In the genomic region with DNA sequence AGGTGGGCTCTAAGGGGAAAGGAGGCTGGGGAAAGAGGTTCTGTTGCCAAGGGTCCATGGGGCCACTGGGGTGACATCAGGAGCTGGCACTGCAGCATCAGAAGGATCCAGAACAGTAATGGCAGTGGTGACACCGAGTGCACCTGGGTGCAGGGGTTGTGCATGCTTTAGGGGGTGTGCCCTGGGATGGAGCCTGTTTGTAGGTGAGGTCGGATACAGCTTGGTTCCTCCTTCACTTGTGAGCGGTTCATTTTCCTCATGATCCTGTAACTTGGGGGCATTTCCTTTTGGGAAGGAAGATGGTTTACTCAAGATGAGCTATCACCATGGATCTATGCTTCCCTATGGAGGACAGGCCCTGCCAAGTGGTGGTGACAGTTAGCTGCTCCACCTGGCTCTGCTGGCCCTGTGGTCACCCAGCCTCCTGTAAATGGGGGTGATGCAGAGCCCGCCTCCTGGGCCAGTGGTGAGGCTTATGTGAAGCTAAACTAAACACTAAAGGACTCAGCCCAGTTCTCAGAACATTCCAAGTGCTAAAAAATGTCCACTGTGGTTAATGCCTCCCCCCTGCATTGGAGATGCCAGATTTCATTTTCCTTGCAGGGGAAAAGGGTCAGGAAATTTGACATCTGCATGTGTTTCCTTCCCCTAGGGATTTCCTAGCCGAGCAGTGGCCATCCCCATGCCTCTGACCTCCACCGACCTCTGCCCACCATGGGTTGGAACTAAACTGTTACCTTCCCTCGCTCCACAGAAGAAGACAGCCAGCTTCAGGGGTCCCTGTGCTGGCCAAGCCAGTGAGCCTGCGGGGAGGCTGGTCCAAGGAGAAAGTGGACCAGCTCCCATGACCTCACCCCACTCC, we compare ENCODE assay signal across 10 cellular contexts. TPM values are rescaled to one million over a fixed set of nuclear protein-coding genes. Genes with fewer than 3 reads are reported as not detected.
DNase-seq lines count a peak whose midpoint lies in the region; ATAC-seq and TF ChIP-seq lines count a peak whose summit lies in the region.
"Had no signal": no experiment of that assay in that cellular context is flagged by ENCODE, and none has a peak within 500 bp of the region (broad histone marks: within the 10 kb centered on the region; RNA-seq: fewer than 3 reads in every experiment).

No MANE protein-coding gene starts in this region.

- DNase-seq in iris pigment epithelial cell (ENCODE audit: low read depth) = peak; percentile 44
- DNase-seq in NCI-H2171 treated with DMSO at 0.1 percent for 48 hours (lab: John Stamatoyannopoulos, UW) = no peak
- no peak for DNase-seq in glutamatergic neuron
- no peak for DNase-seq in SHP77 (lab: John Stamatoyannopoulos, UW)
- DNase-seq in NCI-H1092 treated with DMSO at 0.1 percent for 48 hours (lab: John Stamatoyannopoulos, UW) = no peak
- DNase-seq: NCI-H1694 had no signal

- peaks cover 8% of the 10 kb centered on the region for H3K4me1 Mint-ChIP-seq in glutamatergic neuron (ENCODE audit: low read depth, unreplicated experiment)

- H3K27ac Mint-ChIP-seq in glutamatergic neuron (ENCODE audit: unreplicated experiment) = no peak overlapping the region

- H3K9me3 Mint-ChIP-seq in glutamatergic neuron (ENCODE audit: unreplicated experiment) = peaks cover 4% of the 10 kb centered on the region

- no peak overlapping the region for H3K4me3 Mint-ChIP-seq in glutamatergic neuron (ENCODE audit: unreplicated experiment)

- H3K27me3 Mint-ChIP-seq in glutamatergic neuron (ENCODE audit: unreplicated experiment) = peaks cover 4% of the 10 kb centered on the region

- TF ChIP-seq CTCF in glutamatergic neuron (IDR thresholded peaks at IDR 0.05; ENCODE audit: partially characterized antibody, unreplicated experiment) = no peak

- peaks cover 8% of the 10 kb centered on the region for H3K36me3 Mint-ChIP-seq in glutamatergic neuron (ENCODE audit: unreplicated experiment)

- peak; percentile 51 for TF ChIP-seq POLR2A in GM10847 (IDR thresholded peaks at IDR 0.05; ENCODE audit: extremely low read depth, insufficient read length)

- ATAC-seq in GM21360 (IDR thresholded peaks at IDR 0.05; ENCODE audit: unreplicated experiment) (peak; percentile 20), HG03469 (IDR thresholded peaks at IDR 0.05; ENCODE audit: unreplicated experiment) (peak; percentile 10)

RNA-seq across cellular contexts. Expression of a gene that starts 13.3 kb away (rescaled TPM):
- 3.1 TPM for total RNA-seq in glutamatergic neuron (ENCODE audit: unreplicated experiment)
- total RNA-seq: SJSA1 had no signal

RNA-seq across cellular contexts. Expression of a gene that starts 41.9 kb away (rescaled TPM):
- 39.7 TPM for total RNA-seq in glutamatergic neuron (ENCODE audit: unreplicated experiment)

RNA-seq across cellular contexts. Expression of a gene that starts 50.1 kb away (rescaled TPM):
- 1,465 TPM for total RNA-seq in glutamatergic neuron (ENCODE audit: unreplicated experiment)
